Comparison of ENCODE assay signal across 8 cellular contexts in the genomic region with DNA sequence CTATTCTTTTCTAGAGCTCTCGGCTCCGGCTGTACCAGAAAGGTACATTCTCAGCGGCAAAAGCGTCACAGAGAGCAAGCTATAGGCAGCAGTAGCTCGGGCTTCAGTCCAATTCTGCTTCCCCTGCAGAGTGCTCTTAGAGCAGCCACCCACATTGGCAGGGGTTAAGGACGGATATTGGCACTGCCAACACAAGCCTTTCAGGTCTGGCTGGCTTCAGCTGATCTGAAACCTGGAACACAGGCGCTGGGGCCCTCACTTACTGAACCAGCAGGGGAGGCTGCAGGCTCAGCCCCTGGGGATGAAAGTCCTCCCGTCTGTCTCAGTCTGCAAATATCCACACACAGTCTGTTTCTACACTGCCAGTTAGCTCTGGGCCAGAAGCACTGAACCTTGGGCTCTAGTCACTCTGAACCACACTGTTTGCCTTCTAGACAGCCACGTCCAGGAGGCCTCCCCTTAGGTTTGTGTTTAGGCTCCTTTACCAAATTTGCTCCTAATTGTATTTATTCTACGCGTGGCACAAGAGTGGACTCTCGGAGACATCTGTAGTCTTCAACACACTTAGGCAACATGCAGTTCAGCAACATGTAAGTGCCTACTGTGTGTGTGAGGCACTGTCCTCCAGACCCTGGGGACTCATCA. TPM values are rescaled to one million over a fixed set of nuclear protein-coding genes. Genes with fewer than 3 reads are reported as not detected.
A peak's percentile ranks its signal among the peaks of the same experiment; 100 is the strongest.
DNase-seq lines count a peak whose midpoint lies in the region; ATAC-seq and TF ChIP-seq lines count a peak whose summit lies in the region.

No MANE protein-coding gene starts in this region.

- no peaks in the 10 kb centered on the region for H3K79me2 ChIP-seq in OCI-LY3 (ENCODE audit: low read length)

- H3K4me1 ChIP-seq in OCI-LY3 (ENCODE audit: low read length) = peaks cover 12% of the 10 kb centered on the region

- no peak overlapping the region for H3K4me2 ChIP-seq in OCI-LY3 (ENCODE audit: low read length)

- TF ChIP-seq CTCF in GM10266 (IDR thresholded peaks at IDR 0.05; ENCODE audit: control insufficient read depth, insufficient read depth, low read depth, missing control alignments) = peak; percentile 52
- TF ChIP-seq CTCF in OCI-LY3 (IDR thresholded peaks at IDR 0.05; ENCODE audit: low read depth, low read length) = peak; percentile 39
- peak; percentile 85 for TF ChIP-seq CTCF in fibroblast of the aortic adventitia (IDR thresholded peaks at IDR 0.05; ENCODE audit: insufficient read depth, low read length)

- no peaks in the 10 kb centered on the region for H4K20me1 ChIP-seq in OCI-LY3 (ENCODE audit: insufficient read depth, low read length)

- H3K9ac ChIP-seq in OCI-LY3 (ENCODE audit: low read length) = no peak overlapping the region

- H2AFZ ChIP-seq in OCI-LY3 (ENCODE audit: low read depth, low read length) = no peak overlapping the region

- no peak for ATAC-seq in HG02973 (IDR thresholded peaks at IDR 0.05; ENCODE audit: unreplicated experiment)

- H3K4me3 ChIP-seq in OCI-LY3 (ENCODE audit: low read length) (no peak overlapping the region), fibroblast of the aortic adventitia (ENCODE audit: low read depth, low read length) (no peak overlapping the region)

- peaks cover 7% of the 10 kb centered on the region; the same call in 1 of the 2 replicates for H3K27me3 ChIP-seq in OCI-LY3 (ENCODE audit: low read depth, low read length)

- H3K9me3 ChIP-seq in OCI-LY3 (ENCODE audit: insufficient read depth, low read length) = no peaks in the 10 kb centered on the region

- no peak overlapping the region for H3K27ac ChIP-seq in OCI-LY3 (ENCODE audit: low read length)

- no peaks in the 10 kb centered on the region for H3K36me3 ChIP-seq in OCI-LY3 (replicated peaks; ENCODE audit: low read depth, low read length)

- DNase-seq in GM10266 (ENCODE audit: extremely low spot score) = no peak
- peak; percentile 73 for DNase-seq in fibroblast of the aortic adventitia (ENCODE audit: low read depth)
- peak; percentile 37 for DNase-seq in pons (ENCODE audit: low spot score)
- DNase-seq in NCI-H345 (lab: John Stamatoyannopoulos, UW) = no peak
- DNase-seq in NCI-H510A treated with DMSO at 0.1 percent for 48 hours (lab: John Stamatoyannopoulos, UW) = no peak
- no peak for DNase-seq in MV-4-11 (lab: John Stamatoyannopoulos, UW)

RNA-seq across cellular contexts. Expression of a gene that starts 40.1 kb away (rescaled TPM):
- 36.4 and 57.6 TPM in 2 replicates for total RNA-seq in fibroblast of the aortic adventitia (ENCODE audit: low replicate concordance)

RNA-seq across cellular contexts. Expression of a gene that starts 53.2 kb away (rescaled TPM):
- total RNA-seq in fibroblast of the aortic adventitia (ENCODE audit: low replicate concordance) = 38.8 and 39.9 TPM in 2 replicates

Comparison
In these comparisons a context has a peak if more than half of its experiments do, and no peak if none do; other contexts are left out.
1. DNase-seq: peak in fibroblast of the aortic adventitia (single experiment) and pons (single experiment); none in GM10266 (single experiment), NCI-H345 (single experiment), NCI-H510A treated with DMSO at 0.1 percent for 48 hours (single experiment) and MV-4-11 (single experiment).
2. Peak in every context shown above with its lines, with median percentiles within 50 percentile points of each other: CTCF ChIP-seq.